ENCODE assay signal across 9 cellular contexts in genomic region chr1:44237721-44238457, GRCh38. TPM values are rescaled to one million over a fixed set of nuclear protein-coding genes. Genes with fewer than 3 reads are reported as not detected.
DNase-seq lines count a peak whose midpoint lies in the region; ATAC-seq and TF ChIP-seq lines count a peak whose summit lies in the region.
"Had no signal": no experiment of that assay in that cellular context is flagged by ENCODE, and none has a peak within 500 bp of the region (broad histone marks: within the 10 kb centered on the region; RNA-seq: fewer than 3 reads in every experiment).

No MANE protein-coding gene starts in this region.

- H3K4me1 ChIP-seq in GM23248 (ENCODE audit: insufficient read depth) (peaks cover 12% of the 10 kb centered on the region), OCI-LY1 (ENCODE audit: insufficient read depth, low read length, severe bottlenecking) (no peaks in the 10 kb centered on the region), Caco-2 (no peaks in the 10 kb centered on the region)

- no TSS peak for BruUV-seq in Caco-2 (replicated peaks; lab: Mats Ljungman, UMichigan)

- H3K27me3 Mint-ChIP-seq in Caco-2 (ENCODE audit: insufficient read depth, unreplicated experiment) = no peaks in the 10 kb centered on the region

- no peaks in the 10 kb centered on the region for H3K36me3 ChIP-seq in GM23248 (ENCODE audit: low read depth)
- H3K36me3 ChIP-seq in OCI-LY1 (ENCODE audit: insufficient read depth, low read length) = no peaks in the 10 kb centered on the region
- H3K36me3 ChIP-seq in brain microvascular endothelial cell (replicated peaks) = no peaks in the 10 kb centered on the region
- H3K36me3 ChIP-seq in Caco-2 (ENCODE audit: control insufficient read depth, insufficient read depth, low read length) = 0 out of 2 replicates have a peak, but pooled peaks cover 1% of the 10 kb centered on the region

- H3K4me2 ChIP-seq in GM23248 (ENCODE audit: unreplicated experiment) (no peak overlapping the region), OCI-LY1 (ENCODE audit: low read length) (no peak overlapping the region)

- no peaks in the 10 kb centered on the region for H3K79me2 ChIP-seq in GM23248 (ENCODE audit: insufficient read depth)
- no peaks in the 10 kb centered on the region for H3K79me2 ChIP-seq in OCI-LY1 (ENCODE audit: insufficient read depth, low read length)

- intact Hi-C loops in Caco-2 (cut with micrococcal nuclease; ENCODE audit: unreplicated experiment) = no loop called here

- H3K4me1 Mint-ChIP-seq in stimulated activated effector memory CD8-positive, alpha-beta T cell treated with anti-CD3 and anti-CD28 coated beads, Interleukin-12 subunit alpha, Interleukin-12 subunit beta, amount 100 ng/mL, for 72 hours = peaks cover 7% of the 10 kb centered on the region
- no peaks in the 10 kb centered on the region for H3K4me1 Mint-ChIP-seq in Caco-2 (ENCODE audit: low read depth, unreplicated experiment)

- in situ Hi-C loops in GM23248 (cut with MboI) = no loop called here
- in situ Hi-C loops in brain microvascular endothelial cell (cut with HindIII; ENCODE audit: low pct_ligation_motif_present, low sequenced_read_pairs) = no loop called here

- peak; percentile 67 for ATAC-seq in stimulated activated effector memory CD8-positive, alpha-beta T cell treated with anti-CD3 and anti-CD28 coated beads, Interleukin-12 subunit alpha, Interleukin-12 subunit beta, amount 100 ng/mL, for 72 hours
- ATAC-seq in HG02798 (IDR thresholded peaks at IDR 0.05; ENCODE audit: poor library complexity, unreplicated experiment) = no peak

- H3K9me2 ChIP-seq in GM23248 (ENCODE audit: insufficient read depth) = no peaks in the 10 kb centered on the region
- no peaks in the 10 kb centered on the region for H3K9me2 ChIP-seq in OCI-LY1 (ENCODE audit: low read depth, low read length)

- H3K27me3 ChIP-seq in GM23248 (replicated peaks; ENCODE audit: insufficient read depth) = no peaks in the 10 kb centered on the region
- H3K27me3 ChIP-seq in OCI-LY1 (ENCODE audit: insufficient read depth, low read length) = no peaks in the 10 kb centered on the region
- H3K27me3 ChIP-seq in brain microvascular endothelial cell (replicated peaks) = no peaks in the 10 kb centered on the region
- H3K27me3 ChIP-seq in Caco-2 (replicated peaks; ENCODE audit: control insufficient read depth, insufficient read depth, low read length) = no peaks in the 10 kb centered on the region

- H2AFZ ChIP-seq in GM23248 = no peak overlapping the region
- H2AFZ ChIP-seq in OCI-LY1 (ENCODE audit: low read length) = no peak overlapping the region

- no peak overlapping the region for H3K27ac Mint-ChIP-seq in stimulated activated effector memory CD8-positive, alpha-beta T cell treated with anti-CD3 and anti-CD28 coated beads, Interleukin-12 subunit alpha, Interleukin-12 subunit beta, amount 100 ng/mL, for 72 hours
- no peak overlapping the region for H3K27ac Mint-ChIP-seq in Caco-2 (ENCODE audit: unreplicated experiment)
- H3K27ac Mint-ChIP-seq: T-helper 1 cell treated with Interleukin-12 subunit alpha and Interleukin-12 subunit beta and Interleukin-4 antibody, amounts not matched to agents 30 μg/mL and 1 μg/mL, for 36 hours had no signal

- H3K9me3 Mint-ChIP-seq in stimulated activated effector memory CD8-positive, alpha-beta T cell treated with anti-CD3 and anti-CD28 coated beads, Interleukin-12 subunit alpha, Interleukin-12 subunit beta, amount 100 ng/mL, for 72 hours = no peaks in the 10 kb centered on the region
- no peaks in the 10 kb centered on the region for H3K9me3 Mint-ChIP-seq in Caco-2 (ENCODE audit: unreplicated experiment)
- H3K9me3 Mint-ChIP-seq: T-helper 1 cell treated with Interleukin-12 subunit alpha and Interleukin-12 subunit beta and Interleukin-4 antibody, amounts not matched to agents 30 μg/mL and 1 μg/mL, for 36 hours had no signal

- H3K27ac ChIP-seq in GM23248 = no peak overlapping the region
- H3K27ac ChIP-seq in OCI-LY1 (ENCODE audit: low read depth, low read length, poor library complexity, severe bottlenecking) = no peak overlapping the region
- H3K27ac ChIP-seq in brain microvascular endothelial cell = no peak overlapping the region

- CTCF ChIA-PET in Caco-2 (lab: Charles Lee) = interaction anchor here (1.1 kb wide), 1 partner anchor 15 kb away, joined by 3 read pairs; no protein-coding TSS in a partner anchor

- H4K20me1 ChIP-seq in GM23248 (ENCODE audit: insufficient read depth) (no peaks in the 10 kb centered on the region), OCI-LY1 (ENCODE audit: insufficient read depth, low read length) (no peaks in the 10 kb centered on the region)

- H3K36me3 Mint-ChIP-seq in stimulated activated effector memory CD8-positive, alpha-beta T cell treated with anti-CD3 and anti-CD28 coated beads, Interleukin-12 subunit alpha, Interleukin-12 subunit beta, amount 100 ng/mL, for 72 hours = no peaks in the 10 kb centered on the region
- H3K36me3 Mint-ChIP-seq in Caco-2 (ENCODE audit: insufficient read depth, unreplicated experiment) = no peaks in the 10 kb centered on the region

- H3K9ac ChIP-seq in GM23248 (no peak overlapping the region), OCI-LY1 (ENCODE audit: low read length) (no peak overlapping the region)

- WGBS in GM23248 (ENCODE audit: low coverage in 1 of 2, low lambda C conversion rate in 2 of 2, missing lambda C conversion rate in 2 of 2), 2 experiments = 86 to 89% methylated on average over 23 to 33 of the region's 33 CpGs

- DNase-seq in GM23248 (peak; percentile 23), brain microvascular endothelial cell (peak; percentile 18), medulla oblongata (ENCODE audit: extremely low spot score) (peak; percentile 12), NCI-H1092 (lab: John Stamatoyannopoulos, UW) (no peak), Caco-2 (no peak)
- no peak for DNase-seq in stimulated activated effector memory CD8-positive, alpha-beta T cell treated with anti-CD3 and anti-CD28 coated beads, Interleukin-12 subunit alpha, Interleukin-12 subunit beta, amount 100 ng/mL, for 72 hours (ENCODE audit: low spot score in 2 of 2)

- no peak overlapping the region for H3K4me3 ChIP-seq in GM23248
- no peak overlapping the region for H3K4me3 ChIP-seq in OCI-LY1 (ENCODE audit: low read depth, low read length, poor library complexity, severe bottlenecking)
- H3K4me3 ChIP-seq in brain microvascular endothelial cell (ENCODE audit: low read depth, low read length) = no peak overlapping the region
- H3K4me3 ChIP-seq in Caco-2 (ENCODE audit: low read depth, low read length) = no peak overlapping the region

- POLR2A ChIA-PET in Caco-2 (lab: Charles Lee) = no interaction called here

- H3K4me3 Mint-ChIP-seq in stimulated activated effector memory CD8-positive, alpha-beta T cell treated with anti-CD3 and anti-CD28 coated beads, Interleukin-12 subunit alpha, Interleukin-12 subunit beta, amount 100 ng/mL, for 72 hours = no peak overlapping the region
- H3K4me3 Mint-ChIP-seq in Caco-2 (ENCODE audit: unreplicated experiment) = no peak overlapping the region
- H3K4me3 Mint-ChIP-seq: T-helper 1 cell treated with Interleukin-12 subunit alpha and Interleukin-12 subunit beta and Interleukin-4 antibody, amounts not matched to agents 30 μg/mL and 1 μg/mL, for 36 hours had no signal

- peak; percentile 67 for TF ChIP-seq CTCF in OCI-LY1 (IDR thresholded peaks at IDR 0.05; ENCODE audit: low read length)
- peak; percentile 82 for TF ChIP-seq CTCF in brain microvascular endothelial cell (IDR thresholded peaks at IDR 0.05; ENCODE audit: low read depth, low read length, missing control alignments)
- peak in 1 of 2 experiments; percentile 19 for TF ChIP-seq CTCF in Caco-2 (IDR thresholded peaks at IDR 0.05; ENCODE audit: insufficient read depth in 1 of 2, low read depth in 1 of 2, low read length in 1 of 2, severe bottlenecking in 1 of 2, unreplicated experiment in 1 of 2)

- H3F3A ChIP-seq in GM23248 (ENCODE audit: insufficient read depth) (no peaks in the 10 kb centered on the region), OCI-LY1 (ENCODE audit: insufficient read depth, low read length) (no peaks in the 10 kb centered on the region)

- H3K9me3 ChIP-seq in GM23248 (ENCODE audit: low read depth) = no peaks in the 10 kb centered on the region
- H3K9me3 ChIP-seq in OCI-LY1 (ENCODE audit: low read length) = no peaks in the 10 kb centered on the region
- no peaks in the 10 kb centered on the region for H3K9me3 ChIP-seq in Caco-2

RNA-seq across cellular contexts. Expression of gene DMAP1, which starts 24.6 kb away (rescaled TPM):
- 9.6 and 16.0 TPM in 2 replicates for total RNA-seq in GM23248 (2014; rRNA removed; shearing (Covaris generic))
- polyA plus RNA-seq in GM23248 (2016; fragmentation: Nextera tagmentation; extraction: Ambion mirVana) = 30.5 and 32.7 TPM in 2 replicates
- 40.4 and 41.1 TPM in 2 replicates for total RNA-seq in Caco-2 (2022)

Comparison
In these comparisons a context has a peak if more than half of its experiments do, and no peak if none do; other contexts are left out.
1. DNase-seq: peak in GM23248 (single experiment), brain microvascular endothelial cell (single experiment) and medulla oblongata (single experiment); none in stimulated activated effector memory CD8-positive, alpha-beta T cell treated with anti-CD3 and anti-CD28 coated beads, Interleukin-12 subunit alpha, Interleukin-12 subunit beta, amount 100 ng/mL, for 72 hours (0 of 2), NCI-H1092 (single experiment) and Caco-2 (0 of 2).